In genomic region chr9:10411272-10411671, GRCh38 we compare ENCODE assay signal across 20 cellular contexts.
A peak's percentile ranks its signal among the peaks of the same experiment; 100 is the strongest.
DNase-seq lines count a peak whose midpoint lies in the region; ATAC-seq, FAIRE-seq and TF ChIP-seq lines count a peak whose summit lies in the region.
"Had no signal": no experiment of that assay in that cellular context is flagged by ENCODE, and none has a peak within 500 bp of the region (broad histone marks: within the 10 kb centered on the region; RNA-seq: fewer than 3 reads in every experiment).

No MANE protein-coding gene starts in this region.

- no peak for ATAC-seq in A549
- no peak for ATAC-seq in IMR-90 (ENCODE audit: low read depth)
- ATAC-seq in HG03432 (IDR thresholded peaks at IDR 0.05; ENCODE audit: unreplicated experiment) = no peak

- BruUV-seq in IMR-90 (replicated peaks; lab: Mats Ljungman, UMichigan) (no TSS peak), mammary epithelial cell (replicated peaks; lab: Mats Ljungman, UMichigan) (no TSS peak)

- no peak overlapping the region for H3K18ac ChIP-seq in IMR-90 (ENCODE audit: low read depth, low read length)

- H4K5ac ChIP-seq in IMR-90 (ENCODE audit: low read depth, low read length) = no peak overlapping the region

- no peak overlapping the region for H2AK9ac ChIP-seq in IMR-90 (replicated peaks; ENCODE audit: low read depth, low read length, poor library complexity)

- no peak overlapping the region for H2BK120ac ChIP-seq in IMR-90 (ENCODE audit: low read depth, low read length)

- intact Hi-C loops in IMR-90 (cut with micrococcal nuclease) (no loop called here), mammary epithelial cell (cut with micrococcal nuclease) (no loop called here)

- H3K27me3 ChIP-seq in IMR-90 (ENCODE audit: control insufficient read depth, insufficient read depth, low read length) = no peaks in the 10 kb centered on the region
- no peaks in the 10 kb centered on the region for H3K27me3 ChIP-seq in mammary epithelial cell (ENCODE audit: insufficient read depth, low read length)
- H3K27me3 ChIP-seq: BE2C, BLaER1 had no signal

- H3K9ac ChIP-seq in IMR-90 (ENCODE audit: low read depth, low read length) (no peak overlapping the region), mammary epithelial cell (ENCODE audit: insufficient read depth, low read length) (no peak overlapping the region)
- H3K9ac ChIP-seq: BLaER1 had no signal

- no peaks in the 10 kb centered on the region for H3K9me3 ChIP-seq in A549
- H3K9me3 ChIP-seq in IMR-90 (ENCODE audit: control insufficient read depth, insufficient read depth, low read length) = no peaks in the 10 kb centered on the region; the same call in 1 of the 2 replicates
- H3K9me3 ChIP-seq in mammary epithelial cell (replicated peaks; ENCODE audit: insufficient read depth, low read length) = no peaks in the 10 kb centered on the region
- H3K9me3 ChIP-seq: BE2C, BLaER1 had no signal

- FAIRE-seq in A549 (lab: Jason Lieb, UNC) = no peak
- FAIRE-seq: G401.6, GM12891, GM19239 had no signal

- H3K4me1 ChIP-seq in A549 (no peaks in the 10 kb centered on the region), IMR-90 (ENCODE audit: control insufficient read depth, insufficient read depth, low read length) (no peaks in the 10 kb centered on the region), mammary epithelial cell (ENCODE audit: insufficient read depth, low read length) (no peaks in the 10 kb centered on the region)
- H3K4me1 ChIP-seq: BE2C, BLaER1 had no signal

- dilution Hi-C loops in IMR-90 (cut with HindIII; ENCODE audit: low sequenced_read_pairs, unreplicated experiment) = no loop called here
- dilution Hi-C loops in mammary epithelial cell (cut with HindIII; ENCODE audit: low sequenced_read_pairs) = no loop called here

- H3K23ac ChIP-seq in IMR-90 (ENCODE audit: low read depth, low read length) = no peak overlapping the region

- H2BK15ac ChIP-seq in IMR-90 (ENCODE audit: low read depth, low read length) = no peak overlapping the region

- no peak overlapping the region for H2AK5ac ChIP-seq in IMR-90 (ENCODE audit: low read depth, low read length)

- H3K56ac ChIP-seq in IMR-90 (ENCODE audit: extremely low read depth, insufficient read depth, low read length) = no peak overlapping the region

- H3K4me2 ChIP-seq in A549 = no peak overlapping the region
- H3K4me2 ChIP-seq in IMR-90 (ENCODE audit: low read depth, low read length) = no peak overlapping the region
- H3K4me2 ChIP-seq in mammary epithelial cell (ENCODE audit: insufficient read depth, low read depth, low read length) = no peak overlapping the region
- H3K4me2 ChIP-seq: BLaER1 had no signal

- DNase-seq in NCI-H82 (lab: John Stamatoyannopoulos, UW) (peak; percentile 10), NCI-H82 treated with DMSO at 0.1 percent for 48 hours (lab: John Stamatoyannopoulos, UW; ENCODE audit: unreplicated experiment) (no peak), A549 (ENCODE audit: low read depth in 1 of 2, low spot score in 1 of 2) (no peak), IMR-90 (no peak), mammary epithelial cell (no peak)
- DNase-seq: ACHN; BE2C; C1 segment of cervical spinal cord; CD4-positive, alpha-beta memory T cell; CD4-positive, CD25-positive, alpha-beta regulatory T cell; CD8-positive, alpha-beta memory T cell; COR-L47; DMS79 treated with DMSO at 0.1 percent for 48 hours; GF-D8 had no signal

- CTCF ChIA-PET in A549 (lab: Yijun Ruan, JAX) (no interaction called here), IMR-90 (lab: Yijun Ruan, JAX) (interaction anchor here (1.0 kb wide), 1 partner anchor 17 kb away, joined by 3 read pairs; no protein-coding TSS in a partner anchor), mammary epithelial cell (lab: Charles Lee; ENCODE audit: low non-redundant PET) (no interaction called here)

- H3K79me2 ChIP-seq in mammary epithelial cell (ENCODE audit: insufficient read depth, low read length) = no peaks in the 10 kb centered on the region

- TF ChIP-seq EP300 in A549 (IDR thresholded peaks at IDR 0.05) = no peak

- POLR2A ChIA-PET in A549 (lab: Yijun Ruan, JAX) = no interaction called here
- POLR2A ChIA-PET in IMR-90 (lab: Charles Lee; ENCODE audit: unreplicated experiment) = no interaction called here

- no peak overlapping the region for H4K91ac ChIP-seq in IMR-90 (ENCODE audit: insufficient read depth, low read depth, low read length)

- no peak overlapping the region for H2BK20ac ChIP-seq in IMR-90 (ENCODE audit: low read depth, low read length)

- TF ChIP-seq RAD21 in A549 (conservative IDR thresholded peaks at IDR 0.05 in 1 of 2, IDR thresholded peaks at IDR 0.05 in 1 of 2) (no peak), IMR-90 (IDR thresholded peaks at IDR 0.05; ENCODE audit: low read length) (no peak)

- TF ChIP-seq POLR2A in A549 (IDR thresholded peaks at IDR 0.05; ENCODE audit: low read length) (no peak), IMR-90 (IDR thresholded peaks at IDR 0.05; ENCODE audit: low read depth, low read length) (no peak)

- no peaks in the 10 kb centered on the region for H3K79me1 ChIP-seq in IMR-90 (ENCODE audit: low read depth in 1 of 2, low read length in 2 of 2)

- no peak overlapping the region for H3K14ac ChIP-seq in IMR-90 (replicated peaks; ENCODE audit: low read depth, low read length)

- H2BK5ac ChIP-seq in IMR-90 (ENCODE audit: low read depth, low read length, poor library complexity, severe bottlenecking) = no peak overlapping the region

- no peaks in the 10 kb centered on the region for H3K9me1 ChIP-seq in IMR-90 (ENCODE audit: insufficient read depth, low read length)

- H3K27ac ChIP-seq in A549 (no peak overlapping the region), IMR-90 (ENCODE audit: insufficient read depth, low read length) (no peak overlapping the region), mammary epithelial cell (ENCODE audit: insufficient read depth, low read depth, low read length) (no peak overlapping the region)
- H3K27ac ChIP-seq: 22Rv1, BLaER1 had no signal

- H3K36me3 ChIP-seq in IMR-90 (ENCODE audit: control insufficient read depth, insufficient read depth, low read length) (no peaks in the 10 kb centered on the region), mammary epithelial cell (ENCODE audit: insufficient read depth, low read length) (no peaks in the 10 kb centered on the region)
- H3K36me3 ChIP-seq: BE2C, BLaER1 had no signal

- H4K20me1 ChIP-seq in IMR-90 (ENCODE audit: insufficient read depth, low read length) = no peaks in the 10 kb centered on the region
- H4K20me1 ChIP-seq in mammary epithelial cell (ENCODE audit: insufficient read depth, low read length) = no peaks in the 10 kb centered on the region
- H4K20me1 ChIP-seq: BLaER1 had no signal

- in situ Hi-C loops in IMR-90 (cut with MboI; ENCODE audit: low sequenced_read_pairs) (no loop called here), mammary epithelial cell (cut with MboI; ENCODE audit: low sequenced_read_pairs in 2 of 2) (no loop called here)

- no peak overlapping the region for H3K4me3 ChIP-seq in A549
- H3K4me3 ChIP-seq in IMR-90 (ENCODE audit: insufficient read depth, low read depth, low read length) = no peak overlapping the region
- H3K4me3 ChIP-seq in mammary epithelial cell (replicated peaks in 1 of 3; ENCODE audit: insufficient read depth in 1 of 3, low read depth in 2 of 3, low read length in 3 of 3) = no peak overlapping the region
- H3K4me3 ChIP-seq: BLaER1 had no signal

- H2AFZ ChIP-seq in IMR-90 (replicated peaks; ENCODE audit: low read length, poor library complexity) = no peak overlapping the region
- H2AFZ ChIP-seq in mammary epithelial cell (ENCODE audit: low read depth, low read length) = no peak overlapping the region

- no peak overlapping the region for H3K4ac ChIP-seq in IMR-90 (ENCODE audit: low read depth, low read length)

- no peak overlapping the region for H4K8ac ChIP-seq in IMR-90 (ENCODE audit: low read depth in 2 of 2, low read length in 2 of 2)

- TF ChIP-seq CTCF in A549 (IDR thresholded peaks at IDR 0.05) (no peak), IMR-90 (conservative IDR thresholded peaks at IDR 0.05; ENCODE audit: low read depth, low read length) (no peak), mammary epithelial cell (conservative IDR thresholded peaks at IDR 0.05 in 1 of 2, IDR thresholded peaks at IDR 0.05 in 1 of 2; ENCODE audit: extremely low read depth in 1 of 2, insufficient read depth in 1 of 2, low read depth in 1 of 2, low read length in 2 of 2) (no peak)

TF ChIP-seq in A549, 52 proteins besides CTCF, POLR2A, EP300 and RAD21:
- TF ChIP-seq GATA3 (IDR thresholded peaks at IDR 0.05; ENCODE audit: borderline replicate concordance) (no peak), MAFK (IDR thresholded peaks at IDR 0.05; ENCODE audit: partially characterized antibody) (peak; percentile 54)

TF ChIP-seq in IMR-90, 13 proteins besides CTCF, POLR2A, EP300 and RAD21:
- TF ChIP-seq ELK1 (IDR thresholded peaks at IDR 0.05; ENCODE audit: borderline replicate concordance, low read depth, low read length) (no peak), USF2 (IDR thresholded peaks at IDR 0.05; ENCODE audit: low read depth, low read length) (no peak), CEBPB (IDR thresholded peaks at IDR 0.05; ENCODE audit: low read depth, low read length) (no peak), MXI1 (IDR thresholded peaks at IDR 0.05; ENCODE audit: borderline replicate concordance, low read depth, low read length) (no peak), MAFK (IDR thresholded peaks at IDR 0.05; ENCODE audit: low read depth, low read length) (0 out of 2 replicates have a peak, but pooled peaks have one; percentile 14), NFE2L2 (IDR thresholded peaks at IDR 0.05; ENCODE audit: low read depth, low read length) (no peak), RCOR1 (IDR thresholded peaks at IDR 0.05; ENCODE audit: insufficient replicate concordance, low read length) (no peak)
